29 cellular contexts compared by ENCODE assay signal in the genomic region with DNA sequence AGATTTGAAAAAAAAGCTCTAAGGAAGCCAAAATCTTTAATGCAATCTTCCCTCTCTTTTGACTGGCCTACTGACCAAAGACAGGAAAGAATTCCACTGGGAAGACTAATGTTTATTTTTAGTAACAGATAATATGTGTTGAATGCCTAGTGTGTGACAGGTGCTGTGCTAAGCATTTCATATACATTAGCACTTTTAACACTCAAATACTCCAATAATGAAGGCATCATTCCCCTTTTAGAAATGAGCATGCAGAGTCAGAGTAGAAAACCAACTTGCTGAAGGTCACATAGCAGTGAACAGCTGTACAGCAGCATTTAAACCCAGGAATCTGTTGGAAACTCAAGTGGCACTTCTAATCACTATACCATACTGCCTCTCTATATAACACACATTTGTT.
"Had no signal": no experiment of that assay in that cellular context is flagged by ENCODE, and none has a peak within 500 bp of the region (broad histone marks: within the 10 kb centered on the region; RNA-seq: fewer than 3 reads in every experiment).

No MANE protein-coding gene starts in this region.

- H3K27ac Mint-ChIP-seq: activated CD4-positive, alpha-beta memory T cell treated with anti-CD3 and anti-CD28 coated beads for 36 hours; activated naive CD4-positive, alpha-beta T cell treated with anti-CD3 and anti-CD28 coated beads, Interleukin-2, amount 10 ng/mL, durations not matched to agents 7 days and 5 days; activated naive CD8-positive, alpha-beta T cell treated with anti-CD3 and anti-CD28 coated beads, Interleukin-2, amount 10 ng/mL, durations not matched to agents 7 days and 5 days; dendritic cell treated with granulocyte-macrophage colony-stimulating factor and Interleukin-4, amounts not matched to agents 40 ng/mL and 50 ng/mL, for 4 days; nephron progenitor cell had no signal

- H3K27ac ChIP-seq: ascending aorta, esophagus muscularis mucosa, foreskin keratinocyte, heart right ventricle, neutrophil, right lobe of liver, skin epidermis, testis, transverse colon, VCaP had no signal

- H3K36me3 Mint-ChIP-seq: activated CD4-positive, alpha-beta memory T cell treated with anti-CD3 and anti-CD28 coated beads for 36 hours; activated naive CD4-positive, alpha-beta T cell treated with anti-CD3 and anti-CD28 coated beads, Interleukin-2, amount 10 ng/mL, durations not matched to agents 7 days and 5 days; activated naive CD8-positive, alpha-beta T cell treated with anti-CD3 and anti-CD28 coated beads, Interleukin-2, amount 10 ng/mL, durations not matched to agents 7 days and 5 days had no signal

- H3K9me3 Mint-ChIP-seq: activated CD4-positive, alpha-beta memory T cell treated with anti-CD3 and anti-CD28 coated beads for 36 hours; activated naive CD4-positive, alpha-beta T cell treated with anti-CD3 and anti-CD28 coated beads, Interleukin-2, amount 10 ng/mL, durations not matched to agents 7 days and 5 days; activated naive CD8-positive, alpha-beta T cell treated with anti-CD3 and anti-CD28 coated beads, Interleukin-2, amount 10 ng/mL, durations not matched to agents 7 days and 5 days; dendritic cell treated with granulocyte-macrophage colony-stimulating factor and Interleukin-4, amounts not matched to agents 40 ng/mL and 50 ng/mL, for 4 days had no signal

- H3K9me3 ChIP-seq: ascending aorta, esophagus muscularis mucosa, heart right ventricle, neutrophil, right lobe of liver, testis, transverse colon had no signal

- DNase-seq: activated CD4-positive, alpha-beta memory T cell treated with anti-CD3 and anti-CD28 coated beads for 36 hours; activated CD4-positive, alpha-beta T cell treated with anti-CD3 and anti-CD28 coated beads for 4 hours; activated CD8-positive, alpha-beta memory T cell treated with anti-CD3 and anti-CD28 coated beads, Interleukin-2, amount 50 U/mL, for 4 hours; activated gamma-delta T cell; activated naive CD4-positive, alpha-beta T cell treated with anti-CD3 and anti-CD28 coated beads, Interleukin-2, amount 10 ng/mL, durations not matched to agents 7 days and 5 days; activated naive CD8-positive, alpha-beta T cell treated with anti-CD3 and anti-CD28 coated beads, Interleukin-2, amount 10 ng/mL, durations not matched to agents 7 days and 5 days; activated T-cell treated with anti-CD3 and anti-CD28 coated beads, Interleukin-2, amount 50 U/mL, for 1 hour; central memory CD4-positive, alpha-beta T cell; foreskin keratinocyte; heart right ventricle; mesendoderm; naive B cell; nephron progenitor cell; right lobe of liver; stimulated activated CD4-positive, alpha-beta T cell treated with anti-CD3 and anti-CD28 coated beads, Interleukin-12 subunit alpha, Interleukin-12 subunit beta, amount 100 ng/mL, for 4 hours; stimulated activated CD4-positive, alpha-beta T cell treated with anti-CD3 and anti-CD28 coated beads, Interleukin-4, amount 100 ng/mL, for 1 hour; stimulated activated naive CD8-positive, alpha-beta T cell treated with anti-CD3 and anti-CD28 coated beads, Interleukin-15, Interleukin-2, amounts not matched to agents 100 U/mL and 50 U/mL, for 24 hours; T-helper 9 cell; testis; transverse colon had no signal

- H3K4me1 Mint-ChIP-seq: activated naive CD4-positive, alpha-beta T cell treated with anti-CD3 and anti-CD28 coated beads, Interleukin-2, amount 10 ng/mL, durations not matched to agents 7 days and 5 days; activated naive CD8-positive, alpha-beta T cell treated with anti-CD3 and anti-CD28 coated beads, Interleukin-2, amount 10 ng/mL, durations not matched to agents 7 days and 5 days; naive B cell had no signal

- H3K4me1 ChIP-seq: ascending aorta, foreskin keratinocyte, heart right ventricle, right lobe of liver, transverse colon had no signal

- ATAC-seq: foreskin keratinocyte; heart right ventricle; left lobe of liver; right lobe of liver; stimulated activated naive CD8-positive, alpha-beta T cell treated with anti-CD3 and anti-CD28 coated beads, Interleukin-15, Interleukin-2, amounts not matched to agents 100 U/mL and 50 U/mL, for 24 hours had no signal

- H3K36me3 ChIP-seq: ascending aorta, esophagus muscularis mucosa, heart right ventricle, neutrophil, right lobe of liver, transverse colon had no signal

- FAIRE-seq: TTC549 had no signal

- H3K4me3 ChIP-seq: ascending aorta, esophagus muscularis mucosa, heart right ventricle, lung, right lobe of liver, skin epidermis, testis, transverse colon had no signal

- H3K4me3 Mint-ChIP-seq: activated CD4-positive, alpha-beta memory T cell treated with anti-CD3 and anti-CD28 coated beads for 36 hours; activated naive CD4-positive, alpha-beta T cell treated with anti-CD3 and anti-CD28 coated beads, Interleukin-2, amount 10 ng/mL, durations not matched to agents 7 days and 5 days; activated naive CD8-positive, alpha-beta T cell treated with anti-CD3 and anti-CD28 coated beads, Interleukin-2, amount 10 ng/mL, durations not matched to agents 7 days and 5 days; dendritic cell treated with granulocyte-macrophage colony-stimulating factor and Interleukin-4, amounts not matched to agents 40 ng/mL and 50 ng/mL, for 4 days; naive B cell; nephron progenitor cell had no signal

- H3K27me3 ChIP-seq: ascending aorta, right lobe of liver, testis had no signal
